7 cellular contexts compared by ENCODE assay signal in the genomic region with DNA sequence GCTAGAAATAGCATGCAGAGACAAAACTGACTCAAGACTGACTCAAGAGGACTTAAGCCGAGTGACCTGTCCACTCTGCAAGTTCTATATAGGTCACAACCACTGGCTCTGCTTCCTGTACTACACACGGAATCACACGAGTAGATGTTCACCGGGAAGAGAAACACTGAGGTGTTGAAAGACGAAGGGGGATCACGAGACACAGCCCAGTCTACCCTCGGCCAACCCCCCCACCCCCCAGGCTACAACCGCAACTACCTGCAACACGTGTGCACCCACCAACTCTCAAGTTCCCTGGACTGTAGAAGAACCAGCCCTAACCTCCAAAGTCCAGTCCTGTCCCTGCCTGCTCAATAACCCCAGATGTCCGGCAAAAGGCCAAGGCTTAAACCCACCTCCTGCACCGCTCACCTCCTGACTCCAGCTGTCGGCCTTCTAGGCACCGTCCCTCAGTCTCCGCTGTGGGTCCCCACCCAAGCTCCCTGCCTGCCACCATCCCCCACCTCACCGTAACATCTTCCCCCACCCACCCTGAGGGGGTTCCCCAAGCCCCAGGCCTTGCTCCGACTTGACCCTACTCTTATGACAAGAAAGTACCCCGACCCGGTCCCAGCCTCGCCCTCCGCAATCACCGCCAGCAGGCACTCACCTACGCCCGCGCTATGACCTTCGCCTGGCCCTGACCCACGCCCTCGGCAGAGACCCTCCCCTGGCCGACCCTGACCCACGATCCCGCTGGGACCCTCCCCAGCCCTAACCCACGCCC. TPM values are rescaled to one million over a fixed set of nuclear protein-coding genes. Genes with fewer than 3 reads are reported as not detected.
A peak's percentile ranks its signal among the peaks of the same experiment; 100 is the strongest.
DNase-seq lines count a peak whose midpoint lies in the region; ATAC-seq, FAIRE-seq and TF ChIP-seq lines count a peak whose summit lies in the region.

No MANE protein-coding gene starts in this region.

- ATAC-seq in GM18505 (IDR thresholded peaks at IDR 0.05; ENCODE audit: unreplicated experiment) (peak; percentile 5), HG03196 (IDR thresholded peaks at IDR 0.05; ENCODE audit: unreplicated experiment) (peak; percentile 2), foreskin keratinocyte (no peak), pancreas (peak; percentile 5 to 17 (median 12)), GM18907 (IDR thresholded peaks at IDR 0.05; ENCODE audit: unreplicated experiment) (no peak)
- ATAC-seq in activated CD8-positive, alpha-beta T cell treated with anti-CD3 and anti-CD28 coated beads, Interleukin-2, amount 10 ng/mL, durations not matched to agents 7 days and 5 days, result peak; percentile 3

- H3K4me1 Mint-ChIP-seq in activated CD8-positive, alpha-beta T cell treated with anti-CD3 and anti-CD28 coated beads, Interleukin-2, amount 10 ng/mL, durations not matched to agents 7 days and 5 days (ENCODE audit: low read depth), result peaks cover 50% of the 10 kb centered on the region

- peak overlapping the region; percentile 90 to 100 (median 97) for H3K4me3 ChIP-seq in pancreas

- intact Hi-C loops in pancreas (cut with DNase I), result no loop called here

- H3K27ac Mint-ChIP-seq in activated CD8-positive, alpha-beta T cell treated with anti-CD3 and anti-CD28 coated beads, Interleukin-2, amount 10 ng/mL, durations not matched to agents 7 days and 5 days, result peak overlapping the region; percentile 92

- H3K9me3 Mint-ChIP-seq in activated CD8-positive, alpha-beta T cell treated with anti-CD3 and anti-CD28 coated beads, Interleukin-2, amount 10 ng/mL, durations not matched to agents 7 days and 5 days (ENCODE audit: insufficient read depth), result no peaks in the 10 kb centered on the region

- CTCF ChIA-PET in activated CD8-positive, alpha-beta T cell treated with anti-CD3 and anti-CD28 coated beads, Interleukin-2, amount 10 ng/mL, durations not matched to agents 7 days and 5 days (lab: Charles Lee), result interaction anchor here (1.2 to 3.7 kb wide), 3 partner anchors 56 to 189 kb away, joined by 3 to 20 read pairs (median 6); partner anchors contain the start of gene IDUA

- FAIRE-seq in pancreas (lab: Jason Lieb, UNC), result no peak

- peak overlapping the region; percentile 70 for H3K27ac ChIP-seq in foreskin keratinocyte
- H3K27ac ChIP-seq in pancreas, result peak overlapping the region; percentile 78 to 92 (median 86)

- no peaks in the 10 kb centered on the region for H3K27me3 Mint-ChIP-seq in activated CD8-positive, alpha-beta T cell treated with anti-CD3 and anti-CD28 coated beads, Interleukin-2, amount 10 ng/mL, durations not matched to agents 7 days and 5 days (ENCODE audit: low read depth)

- H3K27me3 ChIP-seq in foreskin keratinocyte (no peaks in the 10 kb centered on the region), pancreas (no peaks in the 10 kb centered on the region)

- no peaks in the 10 kb centered on the region for H3K36me3 ChIP-seq in pancreas

- POLR2A ChIA-PET in activated CD8-positive, alpha-beta T cell treated with anti-CD3 and anti-CD28 coated beads, Interleukin-2, amount 10 ng/mL, durations not matched to agents 7 days and 5 days (lab: Charles Lee), result interaction anchor here (0.5 to 1.9 kb wide), 15 partner anchors 8 to 257 kb away, joined by 3 to 12 read pairs (median 4); partner anchors contain the start of genes ATP5ME, IDUA and MYL5

- DNase-seq in activated CD8-positive, alpha-beta T cell treated with anti-CD3 and anti-CD28 coated beads, Interleukin-2, amount 10 ng/mL, durations not matched to agents 7 days and 5 days, result peak; percentile 35
- no peak for DNase-seq in foreskin keratinocyte
- DNase-seq in pancreas, result peak in 4 of 6 donors; percentile 37 to 54 (median 42)
- no peak for DNase-seq in AML-193 (lab: John Stamatoyannopoulos, UW)

- H3K9me3 ChIP-seq in pancreas, result no peaks in the 10 kb centered on the region

- TF ChIP-seq CTCF in foreskin keratinocyte (conservative IDR thresholded peaks at IDR 0.05) (no peak), pancreas (IDR thresholded peaks at IDR 0.05) (no peak)

- peaks cover 14% of the 10 kb centered on the region for H3K4me1 ChIP-seq in foreskin keratinocyte
- H3K4me1 ChIP-seq in pancreas, result peaks cover 9 to 24% (median 17%) of the 10 kb centered on the region in 3 donors

- H3K4me3 Mint-ChIP-seq in activated CD8-positive, alpha-beta T cell treated with anti-CD3 and anti-CD28 coated beads, Interleukin-2, amount 10 ng/mL, durations not matched to agents 7 days and 5 days, result peak overlapping the region; percentile 85

- WGBS in pancreas, 2 donors, result 1% methylated on average over 31 of the region's 31 CpGs

- TF ChIP-seq POLR2A in GM18505 (IDR thresholded peaks at IDR 0.05; ENCODE audit: borderline replicate concordance, extremely low read depth, insufficient read depth, insufficient read length), result no peak

- H3K36me3 Mint-ChIP-seq in activated CD8-positive, alpha-beta T cell treated with anti-CD3 and anti-CD28 coated beads, Interleukin-2, amount 10 ng/mL, durations not matched to agents 7 days and 5 days (ENCODE audit: low read depth), result peaks cover 9% of the 10 kb centered on the region

RNA-seq across cellular contexts. Expression of gene GAK, which starts 0.7 kb away (rescaled TPM):
- total RNA-seq in activated CD8-positive, alpha-beta T cell treated with anti-CD3 and anti-CD28 coated beads, Interleukin-2, amount 10 ng/mL, durations not matched to agents 7 days and 5 days, result 100 to 1,000 TPM; 155 to 163 TPM
- total RNA-seq in foreskin keratinocyte (48.0 and 50.5 TPM in 2 replicates), pancreas (10 to 100 TPM; 47.5 to 70.4 (median 59.5) TPM)
- polyA plus RNA-seq in foreskin keratinocyte (49.7 and 57.8 TPM in 2 replicates), pancreas (100 to 1,000 TPM; 178 to 226 TPM)

RNA-seq across cellular contexts. Expression of gene TMEM175, which starts 0.9 kb away (rescaled TPM):
- 10 to 100 TPM; 27.2 to 30.1 TPM for total RNA-seq in activated CD8-positive, alpha-beta T cell treated with anti-CD3 and anti-CD28 coated beads, Interleukin-2, amount 10 ng/mL, durations not matched to agents 7 days and 5 days
- total RNA-seq in foreskin keratinocyte (10.7 and 12.2 TPM in 2 replicates), pancreas (10 to 100 TPM; 10.0 to 20.2 (median 14.7) TPM)
- polyA plus RNA-seq in foreskin keratinocyte (18.7 and 19.4 TPM in 2 replicates), pancreas (10 to 100 TPM; 77.8 to 96.6 TPM)

RNA-seq across cellular contexts. Expression of gene DGKQ, which starts 42.0 kb away (rescaled TPM):
- 10 to 100 TPM; 15.9 to 16.2 TPM for total RNA-seq in activated CD8-positive, alpha-beta T cell treated with anti-CD3 and anti-CD28 coated beads, Interleukin-2, amount 10 ng/mL, durations not matched to agents 7 days and 5 days
- 9.1 and 12.2 TPM in 2 replicates for total RNA-seq in foreskin keratinocyte
- 5.4 and 7.0 TPM in 2 replicates for polyA plus RNA-seq in foreskin keratinocyte
- 10 to 100 TPM in 1 of 6 donors, 1 to 10 TPM in 5; 5.7 to 11.3 (median 7.4) TPM for total RNA-seq in pancreas
- 10 to 100 TPM in 1 of 2 donors, 1 to 10 TPM in 1; 10.0 to 11.7 TPM for polyA plus RNA-seq in pancreas

RNA-seq across cellular contexts. Expression of gene IDUA, which starts 55.5 kb away (rescaled TPM):
- total RNA-seq in activated CD8-positive, alpha-beta T cell treated with anti-CD3 and anti-CD28 coated beads, Interleukin-2, amount 10 ng/mL, durations not matched to agents 7 days and 5 days, result 10 to 100 TPM; 19.0 to 20.9 TPM
- total RNA-seq in foreskin keratinocyte, result 2.0 and 2.3 TPM in 2 replicates
- polyA plus RNA-seq in foreskin keratinocyte, result 1.8 and 2.3 TPM in 2 replicates
- total RNA-seq in pancreas, result 10 to 100 TPM; 17.6 to 33.7 (median 20.2) TPM
- 10 to 100 TPM; 40.7 to 56.9 TPM for polyA plus RNA-seq in pancreas

Comparison
In these comparisons a context has a peak if more than half of its experiments do, and no peak if none do; other contexts are left out.
1. ATAC-seq: peak in GM18505 (single experiment), HG03196 (single experiment), activated CD8-positive, alpha-beta T cell treated with anti-CD3 and anti-CD28 coated beads, Interleukin-2, amount 10 ng/mL, durations not matched to agents 7 days and 5 days (single experiment) and pancreas (4 of 4); none in foreskin keratinocyte (single experiment) and GM18907 (single experiment).
2. DNase-seq: peak in activated CD8-positive, alpha-beta T cell treated with anti-CD3 and anti-CD28 coated beads, Interleukin-2, amount 10 ng/mL, durations not matched to agents 7 days and 5 days (single experiment) and pancreas (4 of 6); none in foreskin keratinocyte (0 of 2) and AML-193 (0 of 2).